In genomic region chr1:1307261-1307907, GRCh38 we compare ENCODE assay signal across 8 cellular contexts. TPM values are rescaled to one million over a fixed set of nuclear protein-coding genes. Genes with fewer than 3 reads are reported as not detected.
A peak's percentile ranks its signal among the peaks of the same experiment; 100 is the strongest.
DNase-seq lines count a peak whose midpoint lies in the region; ATAC-seq and TF ChIP-seq lines count a peak whose summit lies in the region.

No MANE protein-coding gene starts in this region.

- H3K27ac ChIP-seq in RWPE2 (ENCODE audit: poor library complexity, severe bottlenecking): peak overlapping the region; percentile 89
- peak overlapping the region; percentile 98 for H3K27ac ChIP-seq in esophagus (ENCODE audit: low read depth in 2 of 2, low read length in 1 of 2)

- H3K36me3 ChIP-seq in HAP-1 (replicated peaks): peaks cover 23% of the 10 kb centered on the region
- peaks cover 25% of the 10 kb centered on the region for H3K36me3 ChIP-seq in RWPE2 (ENCODE audit: low read depth)
- H3K36me3 ChIP-seq in esophagus (ENCODE audit: control insufficient read depth in 2 of 2, insufficient read depth in 2 of 2, low read length in 1 of 2): peaks cover 0 to 24% of the 10 kb centered on the region in 2 donors
- peaks cover 26% of the 10 kb centered on the region for H3K36me3 ChIP-seq in neuron (ENCODE audit: insufficient read depth, low read length)

- DNase-seq in GM12864 (ENCODE audit: low read depth) (no peak), HAP-1 (ENCODE audit: low spot score in 2 of 2) (peak in 1 of 2 experiments; percentile 68), RWPE2 (ENCODE audit: low spot score) (no peak), NCI-H526 (lab: John Stamatoyannopoulos, UW) (no peak), GM10266 (ENCODE audit: extremely low spot score) (no peak)

- no peak overlapping the region for H2AFZ ChIP-seq in neuron (ENCODE audit: low read depth, low read length)

- 1 to 2% methylated on average over 42 to 79 of the region's 79 CpGs for WGBS in esophagus, 2 donors

- no peaks in the 10 kb centered on the region for H3K9me3 ChIP-seq in HAP-1
- no peaks in the 10 kb centered on the region for H3K9me3 ChIP-seq in RWPE2 (ENCODE audit: severe bottlenecking)
- H3K9me3 ChIP-seq in esophagus (ENCODE audit: control insufficient read depth in 2 of 2, insufficient read depth in 1 of 2, low read depth in 1 of 2, low read length in 1 of 2): no peaks in the 10 kb centered on the region
- no peaks in the 10 kb centered on the region for H3K9me3 ChIP-seq in neuron (ENCODE audit: low read length)

- in situ Hi-C loops in HAP-1 (cut with MboI; ENCODE audit: low sequenced_read_pairs): loop anchor here (10.0 kb wide), 2 partner anchors 63 to 193 kb away; partner anchors contain the start of genes C1QTNF12 and C1orf159

- H3K4me3 ChIP-seq in GM12864 (ENCODE audit: low read depth, low read length): peak overlapping the region; percentile 76
- H3K4me3 ChIP-seq in HAP-1: peak overlapping the region; percentile 69
- peak overlapping the region; percentile 86 for H3K4me3 ChIP-seq in RWPE2 (ENCODE audit: severe bottlenecking)
- peak overlapping the region; percentile 69 to 77 for H3K4me3 ChIP-seq in esophagus (ENCODE audit: low read depth in 1 of 2, low read length in 2 of 2)
- H3K4me3 ChIP-seq in neuron (ENCODE audit: low read length): peak overlapping the region; percentile 70

- no peak for ATAC-seq in RWPE2 (ENCODE audit: low read depth)
- no peak for ATAC-seq in GM18517 (IDR thresholded peaks at IDR 0.05; ENCODE audit: unreplicated experiment)

- TF ChIP-seq CTCF in GM12864 (IDR thresholded peaks at IDR 0.05; ENCODE audit: low read depth, low read length, missing control alignments): no peak
- no peak for TF ChIP-seq CTCF in RWPE2 (IDR thresholded peaks at IDR 0.05; ENCODE audit: poor library complexity, severe bottlenecking)
- no peak for TF ChIP-seq CTCF in GM10266 (IDR thresholded peaks at IDR 0.05; ENCODE audit: control insufficient read depth, insufficient read depth, low read depth, missing control alignments)

- H3K27me3 ChIP-seq in HAP-1 (ENCODE audit: low read depth) (no peaks in the 10 kb centered on the region), RWPE2 (ENCODE audit: insufficient read depth, poor library complexity, severe bottlenecking) (no peaks in the 10 kb centered on the region), esophagus (ENCODE audit: control insufficient read depth in 1 of 2, insufficient read depth in 2 of 2, low read length in 2 of 2) (no peaks in the 10 kb centered on the region), neuron (ENCODE audit: insufficient read depth, low read length) (no peaks in the 10 kb centered on the region)

- H3K4me1 ChIP-seq in HAP-1: peaks cover 34% of the 10 kb centered on the region
- H3K4me1 ChIP-seq in RWPE2 (ENCODE audit: insufficient read depth, poor library complexity, severe bottlenecking): peaks cover 31% of the 10 kb centered on the region
- peaks cover 31 to 65% of the 10 kb centered on the region in 2 donors for H3K4me1 ChIP-seq in esophagus (ENCODE audit: control insufficient read depth in 2 of 2, insufficient read depth in 2 of 2, low read length in 1 of 2)
- H3K4me1 ChIP-seq in neuron (ENCODE audit: insufficient read depth, low read length): peaks cover 43% of the 10 kb centered on the region

RNA-seq across cellular contexts. Expression of gene ACAP3, which starts 0.3 kb away (rescaled TPM):
- 100 to 1,000 TPM in 1 of 2 donors, 10 to 100 TPM in 1; 47.7 to 120 TPM for polyA plus RNA-seq in esophagus

RNA-seq across cellular contexts. Expression of gene PUSL1, which starts 1.0 kb away (rescaled TPM):
- polyA plus RNA-seq in esophagus: 10 to 100 TPM; 24.4 to 24.8 TPM

RNA-seq across cellular contexts. Expression of gene INTS11, which starts 17.1 kb away (rescaled TPM):
- polyA plus RNA-seq in esophagus: 100 to 1,000 TPM in 1 of 2 donors, 10 to 100 TPM in 1; 74.1 to 127 TPM

RNA-seq across cellular contexts. Expression of gene CPTP, which starts 17.2 kb away (rescaled TPM):
- polyA plus RNA-seq in esophagus: 10 to 100 TPM; 38.3 to 73.1 TPM

RNA-seq across cellular contexts. Expression of gene TAS1R3, which starts 23.7 kb away (rescaled TPM):
- polyA plus RNA-seq in esophagus: 1 to 10 TPM in 1 of 2 donors, under 1 TPM in 1; 0.28 to 1.9 TPM
